Comparison of ENCODE assay signal across 20 cellular contexts in genomic region chr2:26559044-26559405, GRCh38.
"Had no signal": no experiment of that assay in that cellular context is flagged by ENCODE, and none has a peak within 500 bp of the region (broad histone marks: within the 10 kb centered on the region; RNA-seq: fewer than 3 reads in every experiment).

No MANE protein-coding gene starts in this region.

- H3K4me1 ChIP-seq: foreskin keratinocyte had no signal

- H3K4me3 Mint-ChIP-seq: activated CD4-positive, alpha-beta memory T cell treated with anti-CD3 and anti-CD28 coated beads for 36 hours; activated naive CD8-positive, alpha-beta T cell; immature natural killer cell; nephron progenitor cell had no signal

- H3K27ac ChIP-seq: cardiac muscle cell, foreskin keratinocyte, hepatocyte, left ventricle myocardium inferior, SJSA1, upper lobe of left lung had no signal

- ATAC-seq: foreskin keratinocyte had no signal

- H3K27ac Mint-ChIP-seq: activated CD4-positive, alpha-beta memory T cell treated with anti-CD3 and anti-CD28 coated beads for 36 hours; activated naive CD8-positive, alpha-beta T cell; immature natural killer cell; nephron progenitor cell had no signal

- H3K36me3 Mint-ChIP-seq: activated CD4-positive, alpha-beta memory T cell treated with anti-CD3 and anti-CD28 coated beads for 36 hours; activated naive CD8-positive, alpha-beta T cell; immature natural killer cell had no signal

- H3K9me3 Mint-ChIP-seq: activated CD4-positive, alpha-beta memory T cell treated with anti-CD3 and anti-CD28 coated beads for 36 hours; immature natural killer cell; nephron progenitor cell had no signal

- H3K36me3 ChIP-seq: cardiac muscle cell, left ventricle myocardium inferior, SJSA1, upper lobe of left lung had no signal

- H3K4me3 ChIP-seq: cardiac muscle cell, hepatocyte, left ventricle myocardium inferior, SJSA1, upper lobe of left lung had no signal

- H3K4me1 Mint-ChIP-seq: nephron progenitor cell had no signal

- H3K9me3 ChIP-seq: left ventricle myocardium inferior, SJSA1, upper lobe of left lung had no signal

- H3K4me2 ChIP-seq: hepatocyte had no signal

- H3K79me2 ChIP-seq: hepatocyte had no signal

- DNase-seq: activated CD4-positive, alpha-beta memory T cell treated with anti-CD3 and anti-CD28 coated beads for 36 hours; activated CD4-positive, alpha-beta T cell treated with anti-CD3 and anti-CD28 coated beads for 4 hours; activated naive CD4-positive, alpha-beta T cell; activated T-cell treated with anti-CD3 and anti-CD28 coated beads for 4 hours; amniotic stem cell; effector CD4-positive, alpha-beta T cell; foreskin keratinocyte; immature natural killer cell; left ventricle myocardium inferior; mammary epithelial cell; occipital lobe; stimulated activated CD4-positive, alpha-beta T cell treated with anti-CD3 and anti-CD28 coated beads, Interleukin-4, amount 100 ng/mL, for 24 hours; stimulated activated naive CD4-positive, alpha-beta T cell treated with Interleukin-2 at 50 U/mL for 16 hours; T-helper 1 cell had no signal
